11 cellular contexts compared by ENCODE assay signal in the genomic region with DNA sequence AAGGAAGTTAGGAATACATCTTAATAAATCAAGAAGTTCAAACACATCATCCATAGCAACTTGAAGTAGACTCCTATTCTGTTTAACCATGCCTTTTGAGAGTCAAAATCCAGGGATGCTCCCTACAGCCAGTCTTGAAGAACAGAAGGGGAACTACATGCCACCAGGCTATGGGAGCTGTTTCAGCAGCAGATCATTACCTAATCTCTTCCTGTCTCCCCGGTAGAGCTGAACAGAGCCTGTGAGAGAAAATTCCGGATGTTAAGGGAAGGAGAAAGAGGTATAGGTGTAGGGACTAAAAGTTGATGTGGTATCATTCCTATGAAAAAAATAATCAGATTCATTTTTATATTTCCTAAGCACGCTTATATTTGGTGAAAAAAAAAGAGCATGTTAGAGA.
"Had no signal": no experiment of that assay in that cellular context is flagged by ENCODE, and none has a peak within 500 bp of the region (broad histone marks: within the 10 kb centered on the region; RNA-seq: fewer than 3 reads in every experiment).

No MANE protein-coding gene starts in this region.

- H3K27me3 ChIP-seq: sigmoid colon, upper lobe of left lung had no signal

- H3K36me3 ChIP-seq: sigmoid colon, upper lobe of left lung had no signal

- H3K9me3 ChIP-seq: sigmoid colon, upper lobe of left lung had no signal

- ATAC-seq: esophagus mucosa had no signal

- DNase-seq: activated CD4-positive, alpha-beta memory T cell treated with anti-CD3 and anti-CD28 coated beads, Interleukin-2, amount 10 ng/mL, durations not matched to agents 7 days and 5 days; activated gamma-delta T cell; activated T-cell treated with anti-CD3 and anti-CD28 coated beads, Interleukin-2, amount 50 U/mL, for 48 hours; amygdala; cerebellar nuclear complex; midbrain; sigmoid colon; stimulated activated CD4-positive, alpha-beta T cell treated with anti-CD3 and anti-CD28 coated beads, Interleukin-2, amount 100 ng/mL, for 48 hours had no signal

- H3K27ac ChIP-seq: sigmoid colon, upper lobe of left lung, VCaP had no signal

- H3K4me3 ChIP-seq: sigmoid colon, upper lobe of left lung had no signal
